1 cellular context compared by ENCODE assay signal in the genomic region with DNA sequence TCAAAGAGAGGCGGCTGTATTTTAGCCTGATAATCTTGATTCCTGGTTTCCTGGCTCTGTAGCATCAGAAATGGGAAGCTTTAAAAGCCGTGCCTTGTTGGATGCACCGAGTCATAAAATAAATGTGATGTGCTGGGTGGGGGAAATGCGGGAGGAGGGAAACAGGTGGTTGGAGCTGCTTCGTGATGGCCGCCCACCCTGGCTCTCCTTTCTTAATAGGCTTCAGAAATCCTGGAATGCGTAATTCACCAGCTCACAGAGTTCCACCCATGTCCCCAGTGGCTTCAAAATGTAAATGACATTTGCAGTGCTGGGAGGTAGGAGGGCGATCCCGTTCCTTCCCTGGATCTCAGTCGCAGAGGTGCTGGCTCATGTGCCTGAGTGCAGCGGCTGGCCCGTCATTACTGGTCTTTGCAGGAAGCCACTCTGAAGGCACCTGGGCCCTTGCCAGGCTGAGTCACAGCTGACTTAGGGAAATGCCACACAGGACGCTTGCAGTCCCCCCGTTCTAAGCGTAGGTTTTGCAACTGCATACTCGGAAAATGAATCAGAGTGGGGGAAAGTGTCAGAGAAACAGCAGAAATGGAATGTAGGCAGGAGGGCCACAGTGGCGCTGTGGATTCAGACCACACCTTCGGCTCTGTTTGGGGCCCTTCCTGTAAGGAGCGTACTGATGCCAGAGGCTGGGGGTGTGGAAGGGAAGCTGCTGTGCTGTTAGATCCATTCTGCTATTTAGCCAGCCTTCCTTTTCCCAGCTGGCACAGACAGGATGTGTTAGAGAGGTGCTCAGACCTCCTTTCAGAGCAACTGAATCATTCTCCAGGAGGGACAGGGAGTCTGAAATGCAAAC.
TF ChIP-seq lines count a peak whose summit lies in the region.

No MANE protein-coding gene starts in this region.

TF ChIP-seq in HepG2, 621 proteins besides CTCF, POLR2A, EP300 and RAD21 (continued from another document and continues in another):
- TF ChIP-seq, protein P1, sequence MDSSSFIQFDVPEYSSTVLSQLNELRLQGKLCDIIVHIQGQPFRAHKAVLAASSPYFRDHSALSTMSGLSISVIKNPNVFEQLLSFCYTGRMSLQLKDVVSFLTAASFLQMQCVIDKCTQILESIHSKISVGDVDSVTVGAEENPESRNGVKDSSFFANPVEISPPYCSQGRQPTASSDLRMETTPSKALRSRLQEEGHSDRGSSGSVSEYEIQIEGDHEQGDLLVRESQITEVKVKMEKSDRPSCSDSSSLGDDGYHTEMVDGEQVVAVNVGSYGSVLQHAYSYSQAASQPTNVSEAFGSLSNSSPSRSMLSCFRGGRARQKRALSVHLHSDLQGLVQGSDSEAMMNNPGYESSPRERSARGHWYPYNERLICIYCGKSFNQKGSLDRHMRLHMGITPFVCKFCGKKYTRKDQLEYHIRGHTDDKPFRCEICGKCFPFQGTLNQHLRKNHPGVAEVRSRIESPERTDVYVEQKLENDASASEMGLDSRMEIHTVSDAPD (CRISPR knock-in tag; IDR thresholded peaks at IDR 0.05), result peak; percentile 46; the same call in 1 of the 2 replicates
- TF ChIP-seq RERE (CRISPR knock-in tag; IDR thresholded peaks at IDR 0.05; ENCODE audit: low read depth) (peak; percentile 27; the same call in 1 of the 2 replicates), FOSL2 (CRISPR knock-in tag; IDR thresholded peaks at IDR 0.05) (peak; percentile 100), ZNF124 (CRISPR knock-in tag; IDR thresholded peaks at IDR 0.05) (no peak), ZNF382 (CRISPR knock-in tag; IDR thresholded peaks at IDR 0.05; ENCODE audit: borderline replicate concordance) (no peak), ZBTB38 (CRISPR knock-in tag; IDR thresholded peaks at IDR 0.05) (no peak; the same call in 1 of the 2 replicates), MXD3 (CRISPR knock-in tag; IDR thresholded peaks at IDR 0.05) (no peak; the same call in 1 of the 2 replicates), ZSCAN9 (CRISPR knock-in tag; IDR thresholded peaks at IDR 0.05; ENCODE audit: borderline replicate concordance) (peak; percentile 49; the same call in 1 of the 2 replicates), TOPORS (CRISPR knock-in tag; IDR thresholded peaks at IDR 0.05) (peak; percentile 35; the same call in 1 of the 2 replicates), EED (CRISPR knock-in tag; IDR thresholded peaks at IDR 0.05) (no peak), CCDC6 (CRISPR knock-in tag; IDR thresholded peaks at IDR 0.05) (no peak), GABPB1 (CRISPR knock-in tag; IDR thresholded peaks at IDR 0.05) (peak; percentile 48), ZNF234 (CRISPR knock-in tag; conservative IDR thresholded peaks at IDR 0.05) (no peak), NBN (conservative IDR thresholded peaks at IDR 0.05) (no peak), ZNF335 (CRISPR knock-in tag; IDR thresholded peaks at IDR 0.05) (no peak), ATF7-NPFF (CRISPR knock-in tag; IDR thresholded peaks at IDR 0.05; ENCODE audit: low read depth) (no peak), RNF2 (conservative IDR thresholded peaks at IDR 0.05; ENCODE audit: low read depth) (no peak), XBP1 (CRISPR knock-in tag; IDR thresholded peaks at IDR 0.05) (no peak), ZNF331 (CRISPR knock-in tag; IDR thresholded peaks at IDR 0.05) (0 out of 2 replicates have a peak, but pooled peaks have one; percentile 46), FOXO1 (CRISPR knock-in tag; IDR thresholded peaks at IDR 0.05) (peak; percentile 60; the same call in 1 of the 2 replicates), HMG20B (CRISPR knock-in tag; conservative IDR thresholded peaks at IDR 0.05) (peak; percentile 40; the same call in 1 of the 2 replicates), FOXP1 (IDR thresholded peaks at IDR 0.05) (no peak), FOXP1 (CRISPR knock-in tag; IDR thresholded peaks at IDR 0.05) (peak; percentile 64; the same call in 1 of the 2 replicates), HDAC2 (CRISPR knock-in tag; IDR thresholded peaks at IDR 0.05) (peak; percentile 74; the same call in 1 of the 2 replicates), ZNF691 (CRISPR knock-in tag; IDR thresholded peaks at IDR 0.05; ENCODE audit: borderline replicate concordance, low read depth) (0 out of 2 replicates have a peak, but pooled peaks have one; percentile 44), BRCA1 (CRISPR knock-in tag; IDR thresholded peaks at IDR 0.05) (no peak), ELF3 (CRISPR knock-in tag; IDR thresholded peaks at IDR 0.05) (peak; percentile 81; the same call in 1 of the 2 replicates), RBAK (CRISPR knock-in tag; IDR thresholded peaks at IDR 0.05) (no peak), U2AF2 (IDR thresholded peaks at IDR 0.05; ENCODE audit: low read depth, low read length) (no peak), TP53 (CRISPR knock-in tag; conservative IDR thresholded peaks at IDR 0.05) (no peak), PITX1 (CRISPR knock-in tag; IDR thresholded peaks at IDR 0.05) (no peak), ZNF800 (CRISPR knock-in tag; IDR thresholded peaks at IDR 0.05) (no peak), JUN (CRISPR knock-in tag; IDR thresholded peaks at IDR 0.05) (peak; percentile 82), ZNF24 (IDR thresholded peaks at IDR 0.05) (no peak), MBD4 (IDR thresholded peaks at IDR 0.05; ENCODE audit: borderline replicate concordance, low read length) (no peak)
- TF ChIP-seq, protein P2, sequence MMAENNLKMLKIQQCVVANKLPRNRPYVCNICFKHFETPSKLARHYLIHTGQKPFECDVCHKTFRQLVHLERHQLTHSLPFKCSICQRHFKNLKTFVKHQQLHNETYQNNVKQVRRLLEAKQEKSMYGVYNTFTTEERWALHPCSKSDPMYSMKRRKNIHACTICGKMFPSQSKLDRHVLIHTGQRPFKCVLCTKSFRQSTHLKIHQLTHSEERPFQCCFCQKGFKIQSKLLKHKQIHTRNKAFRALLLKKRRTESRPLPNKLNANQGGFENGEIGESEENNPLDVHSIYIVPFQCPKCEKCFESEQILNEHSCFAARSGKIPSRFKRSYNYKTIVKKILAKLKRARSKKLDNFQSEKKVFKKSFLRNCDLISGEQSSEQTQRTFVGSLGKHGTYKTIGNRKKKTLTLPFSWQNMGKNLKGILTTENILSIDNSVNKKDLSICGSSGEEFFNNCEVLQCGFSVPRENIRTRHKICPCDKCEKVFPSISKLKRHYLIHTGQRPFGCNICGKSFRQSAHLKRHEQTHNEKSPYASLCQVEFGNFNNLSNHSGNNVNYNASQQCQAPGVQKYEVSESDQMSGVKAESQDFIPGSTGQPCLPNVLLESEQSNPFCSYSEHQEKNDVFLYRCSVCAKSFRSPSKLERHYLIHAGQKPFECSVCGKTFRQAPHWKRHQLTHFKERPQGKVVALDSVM (CRISPR knock-in tag; IDR thresholded peaks at IDR 0.05), result no peak
- TF ChIP-seq, protein P3, sequence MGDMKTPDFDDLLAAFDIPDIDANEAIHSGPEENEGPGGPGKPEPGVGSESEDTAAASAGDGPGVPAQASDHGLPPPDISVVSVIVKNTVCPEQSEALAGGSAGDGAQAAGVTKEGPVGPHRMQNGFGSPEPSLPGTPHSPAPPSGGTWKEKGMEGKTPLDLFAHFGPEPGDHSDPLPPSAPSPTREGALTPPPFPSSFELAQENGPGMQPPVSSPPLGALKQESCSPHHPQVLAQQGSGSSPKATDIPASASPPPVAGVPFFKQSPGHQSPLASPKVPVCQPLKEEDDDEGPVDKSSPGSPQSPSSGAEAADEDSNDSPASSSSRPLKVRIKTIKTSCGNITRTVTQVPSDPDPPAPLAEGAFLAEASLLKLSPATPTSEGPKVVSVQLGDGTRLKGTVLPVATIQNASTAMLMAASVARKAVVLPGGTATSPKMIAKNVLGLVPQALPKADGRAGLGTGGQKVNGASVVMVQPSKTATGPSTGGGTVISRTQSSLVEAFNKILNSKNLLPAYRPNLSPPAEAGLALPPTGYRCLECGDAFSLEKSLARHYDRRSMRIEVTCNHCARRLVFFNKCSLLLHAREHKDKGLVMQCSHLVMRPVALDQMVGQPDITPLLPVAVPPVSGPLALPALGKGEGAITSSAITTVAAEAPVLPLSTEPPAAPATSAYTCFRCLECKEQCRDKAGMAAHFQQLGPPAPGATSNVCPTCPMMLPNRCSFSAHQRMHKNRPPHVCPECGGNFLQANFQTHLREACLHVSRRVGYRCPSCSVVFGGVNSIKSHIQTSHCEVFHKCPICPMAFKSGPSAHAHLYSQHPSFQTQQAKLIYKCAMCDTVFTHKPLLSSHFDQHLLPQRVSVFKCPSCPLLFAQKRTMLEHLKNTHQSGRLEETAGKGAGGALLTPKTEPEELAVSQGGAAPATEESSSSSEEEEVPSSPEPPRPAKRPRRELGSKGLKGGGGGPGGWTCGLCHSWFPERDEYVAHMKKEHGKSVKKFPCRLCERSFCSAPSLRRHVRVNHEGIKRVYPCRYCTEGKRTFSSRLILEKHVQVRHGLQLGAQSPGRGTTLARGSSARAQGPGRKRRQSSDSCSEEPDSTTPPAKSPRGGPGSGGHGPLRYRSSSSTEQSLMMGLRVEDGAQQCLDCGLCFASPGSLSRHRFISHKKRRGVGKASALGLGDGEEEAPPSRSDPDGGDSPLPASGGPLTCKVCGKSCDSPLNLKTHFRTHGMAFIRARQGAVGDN (CRISPR knock-in tag; IDR thresholded peaks at IDR 0.05), result peak; percentile 80
- TF ChIP-seq, protein P4, sequence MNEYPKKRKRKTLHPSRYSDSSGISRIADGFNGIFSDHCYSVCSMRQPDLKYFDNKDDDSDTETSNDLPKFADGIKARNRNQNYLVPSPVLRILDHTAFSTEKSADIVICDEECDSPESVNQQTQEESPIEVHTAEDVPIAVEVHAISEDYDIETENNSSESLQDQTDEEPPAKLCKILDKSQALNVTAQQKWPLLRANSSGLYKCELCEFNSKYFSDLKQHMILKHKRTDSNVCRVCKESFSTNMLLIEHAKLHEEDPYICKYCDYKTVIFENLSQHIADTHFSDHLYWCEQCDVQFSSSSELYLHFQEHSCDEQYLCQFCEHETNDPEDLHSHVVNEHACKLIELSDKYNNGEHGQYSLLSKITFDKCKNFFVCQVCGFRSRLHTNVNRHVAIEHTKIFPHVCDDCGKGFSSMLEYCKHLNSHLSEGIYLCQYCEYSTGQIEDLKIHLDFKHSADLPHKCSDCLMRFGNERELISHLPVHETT (CRISPR knock-in tag; conservative IDR thresholded peaks at IDR 0.05), result 0 out of 2 replicates have a peak, but pooled peaks have one; percentile 26
- TF ChIP-seq, protein P5, sequence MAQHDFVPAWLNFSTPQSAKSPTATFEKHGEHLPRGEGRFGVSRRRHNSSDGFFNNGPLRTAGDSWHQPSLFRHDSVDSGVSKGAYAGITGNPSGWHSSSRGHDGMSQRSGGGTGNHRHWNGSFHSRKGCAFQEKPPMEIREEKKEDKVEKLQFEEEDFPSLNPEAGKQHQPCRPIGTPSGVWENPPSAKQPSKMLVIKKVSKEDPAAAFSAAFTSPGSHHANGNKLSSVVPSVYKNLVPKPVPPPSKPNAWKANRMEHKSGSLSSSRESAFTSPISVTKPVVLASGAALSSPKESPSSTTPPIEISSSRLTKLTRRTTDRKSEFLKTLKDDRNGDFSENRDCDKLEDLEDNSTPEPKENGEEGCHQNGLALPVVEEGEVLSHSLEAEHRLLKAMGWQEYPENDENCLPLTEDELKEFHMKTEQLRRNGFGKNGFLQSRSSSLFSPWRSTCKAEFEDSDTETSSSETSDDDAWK (CRISPR knock-in tag; IDR thresholded peaks at IDR 0.05), result no peak
